30 cellular contexts compared by ENCODE assay signal in the genomic region with DNA sequence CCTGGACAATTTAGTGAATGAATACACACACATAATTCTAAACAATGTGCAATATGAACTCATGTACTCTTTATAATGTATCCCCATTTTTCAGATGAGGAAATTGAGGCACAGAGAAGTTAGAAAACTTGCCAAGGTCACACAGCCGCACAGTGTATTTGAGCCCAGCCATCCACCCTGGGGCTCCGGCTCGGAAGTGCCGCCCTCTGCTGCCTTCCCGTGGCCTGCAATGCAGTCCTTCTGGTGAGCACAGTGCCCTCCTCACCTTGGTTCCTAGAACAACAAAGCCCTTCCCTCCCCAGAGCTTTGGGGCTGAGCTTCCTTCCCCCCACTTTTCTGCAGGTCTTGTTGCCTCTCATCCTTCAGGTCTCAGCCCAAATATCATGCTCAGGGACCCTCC.
"Had no signal": no experiment of that assay in that cellular context is flagged by ENCODE, and none has a peak within 500 bp of the region (broad histone marks: within the 10 kb centered on the region; RNA-seq: fewer than 3 reads in every experiment).

No MANE protein-coding gene starts in this region.

- H3K4me1 Mint-ChIP-seq: activated T-helper 17 cell treated with anti-CD3 and anti-CD28 coated beads, Interleukin-2, amount 50 U/mL, for 72 hours had no signal

- H3K27ac ChIP-seq: adrenal gland, body of pancreas, cardiac muscle cell, colonic mucosa, gastrocnemius medialis, hepatocyte, pancreas, psoas muscle, suprapubic skin, tibial artery, upper lobe of right lung had no signal

- H3K9me3 ChIP-seq: adrenal gland, body of pancreas, colonic mucosa, gastrocnemius medialis, pancreas, psoas muscle, suprapubic skin, tibial artery, upper lobe of right lung had no signal

- H3K36me3 ChIP-seq: adrenal gland, cardiac muscle cell, colonic mucosa, gastrocnemius medialis, pancreas, suprapubic skin, tibial artery, upper lobe of right lung had no signal

- H3K27ac Mint-ChIP-seq: activated CD4-positive, alpha-beta memory T cell treated with anti-CD3 and anti-CD28 coated beads, Interleukin-2, amount 10 ng/mL, durations not matched to agents 7 days and 5 days; activated CD4-positive, alpha-beta T cell treated with anti-CD3 and anti-CD28 coated beads, Interleukin-2, amount 10 ng/mL, durations not matched to agents 7 days and 5 days; activated naive CD4-positive, alpha-beta T cell treated with anti-CD3 and anti-CD28 coated beads, Interleukin-2, amount 50 U/mL, for 24 hours; activated T-helper 17 cell treated with anti-CD3 and anti-CD28 coated beads, Interleukin-2, amount 50 U/mL, for 72 hours; mesothelial cell of epicardium; T-helper 1 cell treated with Interleukin-12 subunit alpha and Interleukin-12 subunit beta and Interleukin-4 antibody, amounts not matched to agents 30 μg/mL and 1 μg/mL, for 36 hours had no signal

- H3K27me3 ChIP-seq: adrenal gland, body of pancreas, colonic mucosa, pancreas, upper lobe of right lung had no signal

- H3K9me3 Mint-ChIP-seq: activated CD4-positive, alpha-beta memory T cell treated with anti-CD3 and anti-CD28 coated beads, Interleukin-2, amount 10 ng/mL, durations not matched to agents 7 days and 5 days; activated CD4-positive, alpha-beta T cell treated with anti-CD3 and anti-CD28 coated beads, Interleukin-2, amount 10 ng/mL, durations not matched to agents 7 days and 5 days; activated naive CD4-positive, alpha-beta T cell treated with anti-CD3 and anti-CD28 coated beads, Interleukin-2, amount 50 U/mL, for 24 hours; activated T-cell treated with anti-CD3 and anti-CD28 coated beads, Interleukin-2, amount 50 U/mL, for 4 hours; activated T-helper 17 cell treated with anti-CD3 and anti-CD28 coated beads, Interleukin-2, amount 50 U/mL, for 72 hours; mesothelial cell of epicardium; naive B cell; neural crest cell; T-helper 1 cell treated with Interleukin-12 subunit alpha and Interleukin-12 subunit beta and Interleukin-4 antibody, amounts not matched to agents 30 μg/mL and 1 μg/mL, for 36 hours had no signal

- H3K36me3 Mint-ChIP-seq: activated naive CD4-positive, alpha-beta T cell treated with anti-CD3 and anti-CD28 coated beads, Interleukin-2, amount 50 U/mL, for 24 hours; mesothelial cell of epicardium; naive B cell had no signal

- H3K4me1 ChIP-seq: adrenal gland, body of pancreas, colonic mucosa, gastrocnemius medialis, pancreas, psoas muscle had no signal

- DNase-seq: activated CD4-positive, alpha-beta memory T cell treated with anti-CD3 and anti-CD28 coated beads, Interleukin-2, amount 10 ng/mL, durations not matched to agents 7 days and 5 days; activated CD4-positive, alpha-beta T cell treated with anti-CD3 and anti-CD28 coated beads for 1 hour; activated CD4-positive, alpha-beta T cell treated with anti-CD3 and anti-CD28 coated beads, Interleukin-2, amount 10 ng/mL, durations not matched to agents 7 days and 5 days; activated gamma-delta T cell treated with Interleukin-2 at 50 U/mL for 16 hours; activated T-cell treated with anti-CD3 and anti-CD28 coated beads, Interleukin-2, amount 50 U/mL, for 4 hours; adrenal gland; body of pancreas; cerebellar nuclear complex; colonic mucosa; effector CD8-positive, alpha-beta T cell; erythroblast; gastrocnemius medialis; left cardiac atrium; left ventricle myocardium superior; naive B cell; nucleus accumbens; pancreas; psoas muscle; stimulated activated naive CD4-positive, alpha-beta T cell; T-helper 9 cell; upper lobe of right lung had no signal

- H3K4me3 ChIP-seq: adrenal gland, body of pancreas, cardiac muscle cell, colonic mucosa, gastrocnemius medialis, hepatocyte, pancreas, psoas muscle, suprapubic skin, tibial artery, upper lobe of right lung had no signal

- H3K27me3 Mint-ChIP-seq: activated CD4-positive, alpha-beta memory T cell treated with anti-CD3 and anti-CD28 coated beads, Interleukin-2, amount 10 ng/mL, durations not matched to agents 7 days and 5 days; activated CD4-positive, alpha-beta T cell treated with anti-CD3 and anti-CD28 coated beads, Interleukin-2, amount 10 ng/mL, durations not matched to agents 7 days and 5 days had no signal

- H3K4me3 Mint-ChIP-seq: activated CD4-positive, alpha-beta memory T cell treated with anti-CD3 and anti-CD28 coated beads, Interleukin-2, amount 10 ng/mL, durations not matched to agents 7 days and 5 days; activated CD4-positive, alpha-beta T cell treated with anti-CD3 and anti-CD28 coated beads, Interleukin-2, amount 10 ng/mL, durations not matched to agents 7 days and 5 days; activated naive CD4-positive, alpha-beta T cell treated with anti-CD3 and anti-CD28 coated beads, Interleukin-2, amount 50 U/mL, for 24 hours; activated T-cell treated with anti-CD3 and anti-CD28 coated beads, Interleukin-2, amount 50 U/mL, for 4 hours; activated T-helper 17 cell treated with anti-CD3 and anti-CD28 coated beads, Interleukin-2, amount 50 U/mL, for 72 hours; mesothelial cell of epicardium; naive B cell; neural crest cell; T-helper 1 cell treated with Interleukin-12 subunit alpha and Interleukin-12 subunit beta and Interleukin-4 antibody, amounts not matched to agents 30 μg/mL and 1 μg/mL, for 36 hours had no signal

- ATAC-seq: activated T-cell treated with anti-CD3 and anti-CD28 coated beads, Interleukin-2, amount 50 U/mL, for 4 hours; activated T-helper 17 cell treated with anti-CD3 and anti-CD28 coated beads, Interleukin-2, amount 50 U/mL, for 72 hours; body of pancreas; gastrocnemius medialis; left cardiac atrium; left ventricle myocardium superior; pancreas; psoas muscle; upper lobe of right lung had no signal
